In the genomic region with DNA sequence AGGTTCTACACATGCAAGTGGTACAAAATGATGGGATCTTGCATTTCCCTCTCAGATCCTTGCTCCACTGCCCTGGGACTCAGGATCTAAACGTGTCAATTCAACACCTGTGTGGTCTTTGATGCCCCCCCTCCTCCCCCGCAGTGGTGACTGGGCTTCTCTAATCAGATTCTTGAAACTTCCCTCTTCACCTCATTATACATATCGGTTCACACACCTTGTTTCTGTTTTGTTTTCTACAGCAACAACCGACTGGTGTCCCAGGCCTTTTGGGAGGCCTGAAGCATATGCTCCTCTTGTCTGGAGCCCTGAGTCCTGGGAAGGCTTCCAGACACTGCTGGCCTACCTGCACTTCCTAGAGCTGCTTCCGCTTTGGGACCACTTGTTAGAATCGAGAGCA, we compare ENCODE assay signal across 10 cellular contexts. TPM values are rescaled to one million over a fixed set of nuclear protein-coding genes. Genes with fewer than 3 reads are reported as not detected.
DNase-seq lines count a peak whose midpoint lies in the region; ATAC-seq lines count a peak whose summit lies in the region.
"Had no signal": no experiment of that assay in that cellular context is flagged by ENCODE, and none has a peak within 500 bp of the region (broad histone marks: within the 10 kb centered on the region; RNA-seq: fewer than 3 reads in every experiment).

No MANE protein-coding gene starts in this region.

- peaks cover 27% of the 10 kb centered on the region for H3K36me3 Mint-ChIP-seq in activated T-cell treated with anti-CD3 and anti-CD28 coated beads, Interleukin-2, amount 50 U/mL, for 24 hours (ENCODE audit: low read depth)
- peaks cover 78% of the 10 kb centered on the region for H3K36me3 Mint-ChIP-seq in activated naive CD4-positive, alpha-beta T cell treated with anti-CD3 and anti-CD28 coated beads, Interleukin-2, amount 10 ng/mL, durations not matched to agents 7 days and 5 days
- H3K36me3 Mint-ChIP-seq in stimulated activated naive B cell treated with anti-CD40 and anti-IgM and Interleukin-4, amounts not matched to agents 10 μg/mL and 1 μg/mL and 100 μg/mL, for 72 hours, result no peaks in the 10 kb centered on the region

- DNase-seq in activated T-cell treated with anti-CD3 and anti-CD28 coated beads, Interleukin-2, amount 50 U/mL, for 24 hours, result no peak
- DNase-seq in activated T-cell treated with anti-CD3 and anti-CD28 coated beads, Interleukin-2, amount 50 U/mL, for 1 hour, result no peak
- peak; percentile 34 for DNase-seq in activated naive CD4-positive, alpha-beta T cell treated with anti-CD3 and anti-CD28 coated beads, Interleukin-2, amount 10 ng/mL, durations not matched to agents 7 days and 5 days
- no peak for DNase-seq in stimulated activated naive B cell treated with anti-CD40 and anti-IgM and Interleukin-4, amounts not matched to agents 10 μg/mL and 1 μg/mL and 100 μg/mL, for 72 hours
- DNase-seq in ureter (ENCODE audit: low spot score), result no peak
- no peak for DNase-seq in superior temporal gyrus (ENCODE audit: extremely low spot score)
- no peak for DNase-seq in left ventricle myocardium superior
- DNase-seq: islet precursor cell, psoas muscle had no signal

- peaks cover 42% of the 10 kb centered on the region for H3K4me1 Mint-ChIP-seq in activated T-cell treated with anti-CD3 and anti-CD28 coated beads, Interleukin-2, amount 50 U/mL, for 24 hours (ENCODE audit: low read depth)
- peaks cover 19% of the 10 kb centered on the region for H3K4me1 Mint-ChIP-seq in activated naive CD4-positive, alpha-beta T cell treated with anti-CD3 and anti-CD28 coated beads, Interleukin-2, amount 10 ng/mL, durations not matched to agents 7 days and 5 days
- peaks cover 0 to 6% of the 10 kb centered on the region in 2 donors for H3K4me1 Mint-ChIP-seq in stimulated activated naive B cell treated with anti-CD40 and anti-IgM and Interleukin-4, amounts not matched to agents 10 μg/mL and 1 μg/mL and 100 μg/mL, for 72 hours

- H3K27me3 Mint-ChIP-seq in activated T-cell treated with anti-CD3 and anti-CD28 coated beads, Interleukin-2, amount 50 U/mL, for 24 hours, result no peaks in the 10 kb centered on the region
- H3K27me3 Mint-ChIP-seq in activated naive CD4-positive, alpha-beta T cell treated with anti-CD3 and anti-CD28 coated beads, Interleukin-2, amount 10 ng/mL, durations not matched to agents 7 days and 5 days, result no peaks in the 10 kb centered on the region
- H3K27me3 Mint-ChIP-seq in stimulated activated naive B cell treated with anti-CD40 and anti-IgM and Interleukin-4, amounts not matched to agents 10 μg/mL and 1 μg/mL and 100 μg/mL, for 72 hours, result no peaks in the 10 kb centered on the region

- intact Hi-C loops in left ventricle myocardium superior (cut with micrococcal nuclease), result no loop called here

- ATAC-seq in HG02852 (IDR thresholded peaks at IDR 0.05; ENCODE audit: unreplicated experiment) (peak; percentile 75), left ventricle myocardium superior (no peak)
- peak in 1 of 2 donors; percentile 57 for ATAC-seq in stimulated activated naive B cell treated with anti-CD40 and anti-IgM and Interleukin-4, amounts not matched to agents 10 μg/mL and 1 μg/mL and 100 μg/mL, for 72 hours (replicated peaks)
- ATAC-seq: psoas muscle had no signal

- H3K27ac Mint-ChIP-seq in activated T-cell treated with anti-CD3 and anti-CD28 coated beads, Interleukin-2, amount 50 U/mL, for 24 hours, result peak overlapping the region; percentile 32
- H3K27ac Mint-ChIP-seq in activated naive CD4-positive, alpha-beta T cell treated with anti-CD3 and anti-CD28 coated beads, Interleukin-2, amount 10 ng/mL, durations not matched to agents 7 days and 5 days, result peak overlapping the region; percentile 13
- H3K27ac Mint-ChIP-seq in stimulated activated naive B cell treated with anti-CD40 and anti-IgM and Interleukin-4, amounts not matched to agents 10 μg/mL and 1 μg/mL and 100 μg/mL, for 72 hours, result peak overlapping the region; percentile 57

- CTCF ChIA-PET in activated naive CD4-positive, alpha-beta T cell treated with anti-CD3 and anti-CD28 coated beads, Interleukin-2, amount 10 ng/mL, durations not matched to agents 7 days and 5 days (lab: Charles Lee), result interaction anchor here (0.6 to 2.4 kb wide), 3 partner anchors 16 to 1383 kb away, joined by 3 to 8 read pairs (median 3); partner anchors contain the start of gene SAMD3

- peak overlapping the region; percentile 5 for H3K4me3 Mint-ChIP-seq in activated T-cell treated with anti-CD3 and anti-CD28 coated beads, Interleukin-2, amount 50 U/mL, for 24 hours
- no peak overlapping the region for H3K4me3 Mint-ChIP-seq in activated naive CD4-positive, alpha-beta T cell treated with anti-CD3 and anti-CD28 coated beads, Interleukin-2, amount 10 ng/mL, durations not matched to agents 7 days and 5 days
- no peak overlapping the region for H3K4me3 Mint-ChIP-seq in stimulated activated naive B cell treated with anti-CD40 and anti-IgM and Interleukin-4, amounts not matched to agents 10 μg/mL and 1 μg/mL and 100 μg/mL, for 72 hours

- no peaks in the 10 kb centered on the region for H3K9me3 Mint-ChIP-seq in activated T-cell treated with anti-CD3 and anti-CD28 coated beads, Interleukin-2, amount 50 U/mL, for 24 hours
- H3K9me3 Mint-ChIP-seq in activated naive CD4-positive, alpha-beta T cell treated with anti-CD3 and anti-CD28 coated beads, Interleukin-2, amount 10 ng/mL, durations not matched to agents 7 days and 5 days, result peaks cover 5% of the 10 kb centered on the region
- peaks cover 0 to 1% of the 10 kb centered on the region in 2 donors for H3K9me3 Mint-ChIP-seq in stimulated activated naive B cell treated with anti-CD40 and anti-IgM and Interleukin-4, amounts not matched to agents 10 μg/mL and 1 μg/mL and 100 μg/mL, for 72 hours

RNA-seq across cellular contexts. Expression of gene SAMD3, which starts 20.0 kb away (rescaled TPM):
- total RNA-seq in ureter, result 1.9 TPM
- 0.32 TPM for total RNA-seq in left ventricle myocardium superior
